In genomic region chr11:88414981-88415391, GRCh38 we compare ENCODE assay signal across 10 cellular contexts.
DNase-seq lines count a peak whose midpoint lies in the region; TF ChIP-seq lines count a peak whose summit lies in the region.
"Had no signal": no experiment of that assay in that cellular context is flagged by ENCODE, and none has a peak within 500 bp of the region (broad histone marks: within the 10 kb centered on the region; RNA-seq: fewer than 3 reads in every experiment).

No MANE protein-coding gene starts in this region.

- peaks cover 2% of the 10 kb centered on the region; the same call in 1 of the 2 replicates for H3K27me3 Mint-ChIP-seq in HFFc6 (ENCODE audit: insufficient read depth)

- H3K4me1 Mint-ChIP-seq in HFFc6 (ENCODE audit: low read depth), result peaks cover 81% of the 10 kb centered on the region

- DNase-seq in ELR (ENCODE audit: low read depth) (peak; percentile 69), HFFc6 (peak; percentile 51), SKM-1 (lab: John Stamatoyannopoulos, UW; ENCODE audit: unreplicated experiment) (peak; percentile 44), fibroblast of villous mesenchyme (ENCODE audit: low read depth) (peak; percentile 48), NCI-H526 (lab: John Stamatoyannopoulos, UW) (no peak), NCI-H524 treated with DMSO at 0.1 percent for 48 hours (lab: John Stamatoyannopoulos, UW) (no peak), DMS153 (lab: John Stamatoyannopoulos, UW) (no peak)
- no peak for DNase-seq in activated CD8-positive, alpha-beta memory T cell treated with anti-CD3 and anti-CD28 coated beads, Interleukin-2, amount 50 U/mL, for 4 hours

- peaks cover 10% of the 10 kb centered on the region; the same call in 1 of the 2 replicates for H3K9me3 Mint-ChIP-seq in HFFc6

- TF ChIP-seq CTCF in HFFc6 (IDR thresholded peaks at IDR 0.05) (no peak), fibroblast of villous mesenchyme (IDR thresholded peaks at IDR 0.05; ENCODE audit: insufficient read depth, low read depth, low read length) (no peak)

- H3K36me3 Mint-ChIP-seq in HFFc6 (ENCODE audit: low read depth), result peaks cover 12% of the 10 kb centered on the region; the same call in 1 of the 2 replicates

- H3K27ac Mint-ChIP-seq in HFFc6, result no peak overlapping the region

- peak overlapping the region; percentile 9 for H3K4me3 Mint-ChIP-seq in HFFc6

- no peak overlapping the region for H3K4me3 ChIP-seq in fibroblast of villous mesenchyme (ENCODE audit: low read depth, low read length)
- H3K4me3 ChIP-seq: cardiac muscle cell, SK-N-MC had no signal

Comparison
In these comparisons a context has a peak if more than half of its experiments do, and no peak if none do; other contexts are left out.
1. DNase-seq: peak in ELR (single experiment), HFFc6 (single experiment), SKM-1 (single experiment) and fibroblast of villous mesenchyme (single experiment); none in activated CD8-positive, alpha-beta memory T cell treated with anti-CD3 and anti-CD28 coated beads, Interleukin-2, amount 50 U/mL, for 4 hours (single experiment), NCI-H526 (0 of 2), NCI-H524 treated with DMSO at 0.1 percent for 48 hours (single experiment) and DMS153 (single experiment).